12 cellular contexts compared by ENCODE assay signal in the genomic region with DNA sequence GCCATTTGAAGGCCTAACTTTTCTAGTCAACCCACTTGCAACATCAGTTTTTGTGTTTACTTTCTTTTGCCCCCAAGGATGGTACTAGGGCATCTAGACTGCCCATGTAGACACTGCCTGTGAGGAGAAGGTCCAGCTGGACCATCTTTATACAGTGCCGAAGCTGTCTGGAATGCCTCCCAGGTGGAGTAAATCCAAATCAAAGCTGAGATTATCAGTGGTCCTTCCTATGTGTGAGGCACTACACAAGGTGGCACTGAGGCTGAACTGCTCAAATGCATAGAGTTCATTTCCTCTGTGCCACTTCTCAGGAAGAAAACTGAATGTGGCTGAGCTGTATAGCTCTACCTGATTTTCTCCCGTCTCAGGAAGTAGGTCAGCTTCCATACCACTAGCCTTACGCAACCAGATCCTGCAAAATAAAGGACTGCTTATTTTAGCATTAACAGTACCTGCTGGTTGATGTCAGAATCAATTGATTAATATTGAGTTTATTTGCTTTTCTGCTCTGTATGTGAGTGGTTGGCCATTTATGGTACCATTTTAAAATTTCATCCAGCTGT.
"Had no signal": no experiment of that assay in that cellular context is flagged by ENCODE, and none has a peak within 500 bp of the region (broad histone marks: within the 10 kb centered on the region; RNA-seq: fewer than 3 reads in every experiment).

No MANE protein-coding gene starts in this region.

- DNase-seq: activated CD4-positive, alpha-beta T cell treated with anti-CD3 and anti-CD28 coated beads for 36 hours; activated CD4-positive, alpha-beta T cell treated with anti-CD3 and anti-CD28 coated beads, Interleukin-2, amount 50 U/mL, for 48 hours; activated gamma-delta T cell; activated naive CD4-positive, alpha-beta T cell treated with Interleukin-2 at 50 U/mL for 16 hours; activated naive CD8-positive, alpha-beta T cell treated with anti-CD3 and anti-CD28 coated beads, Interleukin-2, amount 10 ng/mL, durations not matched to agents 7 days and 5 days; activated T-cell treated with anti-CD3 and anti-CD28 coated beads, Interleukin-2, amount 50 U/mL, for 24 hours; NCI-H187 treated with DMSO at 0.1 percent for 48 hours; T1000 had no signal

- H3K9me3 ChIP-seq: SJCRH30 had no signal

- H3K4me3 ChIP-seq: SJCRH30, SK-N-MC had no signal

- H3K27me3 ChIP-seq: SJCRH30 had no signal

- FAIRE-seq: bronchial epithelial cell, TTC549 had no signal

- H3K27ac ChIP-seq: SJCRH30, SK-N-MC had no signal

- H3K4me1 ChIP-seq: SJCRH30 had no signal
